1 cellular context compared by ENCODE assay signal in the genomic region with DNA sequence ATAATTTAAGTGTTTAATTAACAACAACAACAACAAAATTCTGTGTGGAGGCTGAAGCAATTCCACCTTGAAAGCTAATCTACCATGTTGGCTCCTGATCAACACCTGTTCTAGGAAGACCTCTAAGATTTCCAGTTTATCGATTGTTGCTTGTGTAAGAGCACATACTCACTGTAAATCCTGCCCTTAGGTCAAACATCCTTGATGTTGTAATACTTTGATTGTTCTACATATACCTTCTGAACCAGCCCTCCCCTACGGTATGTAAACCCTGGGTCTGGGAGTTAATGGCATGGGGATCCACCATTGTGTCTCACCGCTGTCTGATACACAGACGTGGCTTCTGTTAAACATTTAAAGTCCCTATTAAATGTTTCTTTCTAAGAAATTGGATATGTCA.
TF ChIP-seq lines count a peak whose summit lies in the region.

No MANE protein-coding gene starts in this region.

TF ChIP-seq in HepG2, 621 proteins besides CTCF, POLR2A, EP300 and RAD21 (continued from another document):
- no peak for TF ChIP-seq ZBTB33 (CRISPR knock-in tag; IDR thresholded peaks at IDR 0.05)
- TF ChIP-seq ZNF207 (IDR thresholded peaks at IDR 0.05; ENCODE audit: borderline replicate concordance), result no peak
- TF ChIP-seq ZKSCAN5 (CRISPR knock-in tag; IDR thresholded peaks at IDR 0.05), result no peak
- no peak for TF ChIP-seq ZNF235 (CRISPR knock-in tag; IDR thresholded peaks at IDR 0.05; ENCODE audit: borderline replicate concordance)
- no peak for TF ChIP-seq ZNF501 (CRISPR knock-in tag; IDR thresholded peaks at IDR 0.05)
- 0 out of 2 replicates have a peak, but pooled peaks have one; percentile 12 for TF ChIP-seq MED1 (CRISPR knock-in tag; IDR thresholded peaks at IDR 0.05)
- no peak for TF ChIP-seq AKAP8 (CRISPR knock-in tag; IDR thresholded peaks at IDR 0.05)
- no peak for TF ChIP-seq ZBTB38 (CRISPR knock-in tag; IDR thresholded peaks at IDR 0.05)
- TF ChIP-seq GLI4 (CRISPR knock-in tag; IDR thresholded peaks at IDR 0.05; ENCODE audit: borderline replicate concordance), result no peak
- TF ChIP-seq ZNF713 (CRISPR knock-in tag; IDR thresholded peaks at IDR 0.05), result no peak
- TF ChIP-seq MATR3 (CRISPR knock-in tag; IDR thresholded peaks at IDR 0.05), result no peak
- TF ChIP-seq ZBTB25 (CRISPR knock-in tag; IDR thresholded peaks at IDR 0.05), result no peak
- no peak for TF ChIP-seq ZNF720 (CRISPR knock-in tag; IDR thresholded peaks at IDR 0.05)
- no peak for TF ChIP-seq DNMT3B (CRISPR knock-in tag; conservative IDR thresholded peaks at IDR 0.05)
- no peak for TF ChIP-seq ZNF414 (CRISPR knock-in tag; IDR thresholded peaks at IDR 0.05)
- TF ChIP-seq, protein P1, sequence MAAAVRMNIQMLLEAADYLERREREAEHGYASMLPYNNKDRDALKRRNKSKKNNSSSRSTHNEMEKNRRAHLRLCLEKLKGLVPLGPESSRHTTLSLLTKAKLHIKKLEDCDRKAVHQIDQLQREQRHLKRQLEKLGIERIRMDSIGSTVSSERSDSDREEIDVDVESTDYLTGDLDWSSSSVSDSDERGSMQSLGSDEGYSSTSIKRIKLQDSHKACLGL (CRISPR knock-in tag; IDR thresholded peaks at IDR 0.05), result no peak
TF ChIP-seq in HepG2: peak in this region for 81.
